ENCODE assay signal across 11 cellular contexts in genomic region chr17:79793924-79794304, GRCh38. TPM values are rescaled to one million over a fixed set of nuclear protein-coding genes. Genes with fewer than 3 reads are reported as not detected.
DNase-seq lines count a peak whose midpoint lies in the region; ATAC-seq, FAIRE-seq and TF ChIP-seq lines count a peak whose summit lies in the region.
"Had no signal": no experiment of that assay in that cellular context is flagged by ENCODE, and none has a peak within 500 bp of the region (broad histone marks: within the 10 kb centered on the region; RNA-seq: fewer than 3 reads in every experiment).

No MANE protein-coding gene starts in this region.

- H3K9ac ChIP-seq in iPS-20b (ENCODE audit: low read depth, low read length), result no peak overlapping the region

- peak overlapping the region; percentile 81 for H3K4me2 ChIP-seq in GM23338

- H3K9me3 Mint-ChIP-seq in GM23338, result peaks cover 2% of the 10 kb centered on the region; the same call in 1 of the 3 replicates

- H3K4me1 ChIP-seq in GM23338 (ENCODE audit: insufficient read depth) (peaks cover 29% of the 10 kb centered on the region), iPS-20b (ENCODE audit: insufficient read depth, low read length) (peaks cover 12% of the 10 kb centered on the region), upper lobe of left lung (peaks cover 41 to 72% (median 54%) of the 10 kb centered on the region in 4 donors)

- peaks cover 92% of the 10 kb centered on the region for H3K27me3 ChIP-seq in GM23338 (ENCODE audit: insufficient read depth)
- peaks cover 93% of the 10 kb centered on the region for H3K27me3 ChIP-seq in iPS-20b (ENCODE audit: insufficient read depth, low read length)
- peaks cover 2 to 55% (median 45%) of the 10 kb centered on the region in 4 donors for H3K27me3 ChIP-seq in upper lobe of left lung

- ATAC-seq in GM23338, result peak; percentile 9
- ATAC-seq in GM21717 (IDR thresholded peaks at IDR 0.05; ENCODE audit: unreplicated experiment), result no peak
- ATAC-seq in HG02610 (IDR thresholded peaks at IDR 0.05; ENCODE audit: unreplicated experiment), result no peak
- no peak for ATAC-seq in upper lobe of left lung (ENCODE audit: low FRiP score in 2 of 2)

- FAIRE-seq in A204.1 (lab: Jason Lieb, UNC), result peak; percentile 96
- FAIRE-seq: D721Med had no signal

- H3K4me3 Mint-ChIP-seq in GM23338, result peak overlapping the region; percentile 61
- H3K4me3 Mint-ChIP-seq: activated CD4-positive, alpha-beta T cell treated with anti-CD3 and anti-CD28 coated beads, Interleukin-2, amount 10 ng/mL, durations not matched to agents 24 days and 14 days had no signal

- H3K4me3 ChIP-seq in GM23338 (peak overlapping the region; percentile 54), iPS-20b (ENCODE audit: low read length) (peak overlapping the region; percentile 23; the same call in 1 of the 2 replicates), upper lobe of left lung (no peak overlapping the region)

- DNase-seq in GM23338 (ENCODE audit: low spot score) (peak; percentile 85), Ammon's horn (ENCODE audit: low spot score) (no peak), upper lobe of left lung (no peak)
- DNase-seq: activated CD4-positive, alpha-beta T cell treated with anti-CD3 and anti-CD28 coated beads, Interleukin-2, amount 10 ng/mL, durations not matched to agents 24 days and 14 days; Kasumi-1 had no signal

- no peaks in the 10 kb centered on the region; the same call in 1 of the 2 replicates for H4K20me1 ChIP-seq in GM23338 (replicated peaks; ENCODE audit: insufficient read depth)

- TF ChIP-seq EP300 in upper lobe of left lung (IDR thresholded peaks at IDR 0.05), result no peak

- TF ChIP-seq CTCF in GM23338 (conservative IDR thresholded peaks at IDR 0.05; ENCODE audit: low read depth in 2 of 2), result no peak
- no peak for TF ChIP-seq CTCF in VCaP (conservative IDR thresholded peaks at IDR 0.05)
- no peak for TF ChIP-seq CTCF in upper lobe of left lung (IDR thresholded peaks at IDR 0.05)

- H3K36me3 ChIP-seq in GM23338 (ENCODE audit: insufficient read depth) (no peaks in the 10 kb centered on the region), iPS-20b (ENCODE audit: insufficient read depth, low read depth, low read length) (no peaks in the 10 kb centered on the region), upper lobe of left lung (peaks cover 0 to 7% (median 0%) of the 10 kb centered on the region in 4 donors)

- H2AFZ ChIP-seq in GM23338, result no peak overlapping the region

- H3K9me3 ChIP-seq in iPS-20b (ENCODE audit: insufficient read depth, low read depth, low read length), result peaks cover 5% of the 10 kb centered on the region; the same call in 1 of the 2 replicates
- H3K9me3 ChIP-seq in upper lobe of left lung, result no peaks in the 10 kb centered on the region

- H3K27ac ChIP-seq in GM23338 (ENCODE audit: low read depth) (no peak overlapping the region), VCaP (peak overlapping the region; percentile 95; the same call in 1 of the 2 replicates), iPS-20b (ENCODE audit: low read length) (no peak overlapping the region), upper lobe of left lung (peak overlapping the region in 1 of 4 donors; percentile 15)

- no peak overlapping the region for H3K27ac Mint-ChIP-seq in GM23338
- H3K27ac Mint-ChIP-seq: activated CD4-positive, alpha-beta T cell treated with anti-CD3 and anti-CD28 coated beads, Interleukin-2, amount 10 ng/mL, durations not matched to agents 24 days and 14 days had no signal

- H3K27me3 Mint-ChIP-seq in GM23338 (ENCODE audit: insufficient read depth, low read depth, poor library complexity), result peaks cover 94% of the 10 kb centered on the region

- peaks cover 23% of the 10 kb centered on the region for H3F3A ChIP-seq in GM23338 (replicated peaks; ENCODE audit: low read depth)

- 59 to 67% methylated on average over 3 of the region's 3 CpGs for WGBS in upper lobe of left lung, 2 donors

- no peaks in the 10 kb centered on the region for H3K79me2 ChIP-seq in GM23338 (replicated peaks; ENCODE audit: insufficient read depth)

- no peak for TF ChIP-seq POLR2A in upper lobe of left lung (IDR thresholded peaks at IDR 0.05)

- no peaks in the 10 kb centered on the region; the same call in 2 of the 3 replicates for H3K36me3 Mint-ChIP-seq in GM23338 (ENCODE audit: low read depth)

- H3K9me2 ChIP-seq in GM23338 (ENCODE audit: insufficient read depth), result no peaks in the 10 kb centered on the region

- H3K4me1 Mint-ChIP-seq in GM23338, result peaks cover 35% of the 10 kb centered on the region

TF ChIP-seq in GM23338, 12 proteins besides CTCF, POLR2A, EP300 and RAD21 (continues in another document):
- TF ChIP-seq ETS1 (IDR thresholded peaks at IDR 0.05), result no peak
- no peak for TF ChIP-seq STAT1 (IDR thresholded peaks at IDR 0.05; ENCODE audit: unreplicated experiment)
- TF ChIP-seq POLR2AphosphoS5 (IDR thresholded peaks at IDR 0.05; ENCODE audit: low read depth), result no peak
- no peak for TF ChIP-seq EZH2phosphoT487 (IDR thresholded peaks at IDR 0.05; ENCODE audit: unreplicated experiment)
- no peak for TF ChIP-seq JUNB (IDR thresholded peaks at IDR 0.05; ENCODE audit: unreplicated experiment)

RNA-seq across cellular contexts. Expression of gene CBX8, which starts 3.0 kb away (rescaled TPM):
- 0.16 and 1.0 TPM in 2 replicates for total RNA-seq in GM23338 (2014; rRNA removed; shearing (Covaris generic))
- 1.1 and 1.3 TPM in 2 replicates for polyA plus RNA-seq in GM23338 (2016; fragmentation: Nextera tagmentation; extraction: Ambion mirVana)
- 10 to 100 TPM in 1 of 6 donors, 1 to 10 TPM in 5; 2.0 to 16.8 (median 8.8) TPM for total RNA-seq in upper lobe of left lung

RNA-seq across cellular contexts. Expression of gene CBX2, which starts 16.0 kb away (rescaled TPM):
- total RNA-seq in GM23338 (2014; rRNA removed; shearing (Covaris generic)), result 91.1 and 114 TPM in 2 replicates
- 26.6 and 29.2 TPM in 2 replicates for polyA plus RNA-seq in GM23338 (2016; fragmentation: Nextera tagmentation; extraction: Ambion mirVana)
- total RNA-seq in upper lobe of left lung, result 1 to 10 TPM in 5 of 6 donors, under 1 TPM in 1; 0.89 to 4.7 (median 1.5) TPM

RNA-seq across cellular contexts. Expression of gene CBX4, which starts 45.3 kb away (rescaled TPM):
- total RNA-seq in GM23338 (2014; rRNA removed; shearing (Covaris generic)), result 4.6 and 5.7 TPM in 2 replicates
- polyA plus RNA-seq in GM23338 (2016; fragmentation: Nextera tagmentation; extraction: Ambion mirVana), result 1.4 TPM in 2 replicates
- 10 to 100 TPM; 17.0 to 33.3 (median 25.0) TPM for total RNA-seq in upper lobe of left lung

Comparison
In these comparisons a context has a peak if more than half of its experiments do, and no peak if none do; other contexts are left out.
1. H3K4me3 ChIP-seq: peak in GM23338 (single experiment) and iPS-20b (single experiment); none in upper lobe of left lung (0 of 4).
2. RNA of gene CBX2, which starts 16.0 kb away (total RNA-seq): 91.1 to 114 TPM in GM23338; 0.89 to 4.7 TPM in upper lobe of left lung; every median in the first group is over 10 times any median in the second.